Comparison of ENCODE assay signal across 1 cellular context in the genomic region with DNA sequence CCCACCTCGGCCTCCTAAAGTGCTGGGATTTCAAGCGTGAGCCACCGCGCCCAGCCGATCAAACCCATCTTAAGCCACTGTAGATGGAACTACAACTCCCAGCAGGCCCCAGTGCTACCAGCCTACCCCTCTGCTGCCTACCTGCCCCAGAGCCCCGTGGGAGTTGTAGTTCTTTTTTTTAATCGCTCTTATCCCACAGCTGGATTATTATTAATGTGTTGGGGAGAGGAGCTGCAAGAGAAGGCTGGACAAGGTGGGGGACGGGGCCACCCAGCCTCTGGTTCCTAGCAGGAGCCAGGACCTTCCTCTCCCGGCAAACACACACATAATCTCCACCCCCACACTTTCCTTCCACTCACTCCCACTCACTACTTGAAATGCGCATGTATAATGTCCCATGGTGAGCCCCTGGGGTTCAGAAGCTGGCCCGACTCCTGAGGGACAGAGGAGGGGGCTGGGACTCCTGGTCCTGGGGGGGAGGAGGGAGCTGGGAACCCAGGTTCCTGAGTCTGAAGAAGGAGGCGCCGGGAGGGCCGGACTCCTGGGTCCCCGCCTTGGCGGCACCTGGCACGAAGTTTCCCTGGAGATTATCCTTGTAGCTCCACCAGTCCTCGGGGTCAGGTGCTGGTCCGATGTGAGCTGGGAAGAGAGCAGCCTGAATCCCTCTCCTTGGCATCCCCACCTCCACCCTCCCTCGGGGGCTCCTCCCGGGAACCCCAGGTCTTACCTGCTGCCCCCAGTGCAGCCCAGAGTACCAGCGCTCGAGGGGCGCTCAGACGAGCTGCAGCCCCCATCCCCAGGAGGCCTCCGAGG.
A peak's percentile ranks its signal among the peaks of the same experiment; 100 is the strongest.
TF ChIP-seq lines count a peak whose summit lies in the region.

No MANE protein-coding gene starts in this region.

TF ChIP-seq in HepG2, 621 proteins besides CTCF, POLR2A, EP300 and RAD21 (continued from another document and continues in another):
- TF ChIP-seq, protein P1, sequence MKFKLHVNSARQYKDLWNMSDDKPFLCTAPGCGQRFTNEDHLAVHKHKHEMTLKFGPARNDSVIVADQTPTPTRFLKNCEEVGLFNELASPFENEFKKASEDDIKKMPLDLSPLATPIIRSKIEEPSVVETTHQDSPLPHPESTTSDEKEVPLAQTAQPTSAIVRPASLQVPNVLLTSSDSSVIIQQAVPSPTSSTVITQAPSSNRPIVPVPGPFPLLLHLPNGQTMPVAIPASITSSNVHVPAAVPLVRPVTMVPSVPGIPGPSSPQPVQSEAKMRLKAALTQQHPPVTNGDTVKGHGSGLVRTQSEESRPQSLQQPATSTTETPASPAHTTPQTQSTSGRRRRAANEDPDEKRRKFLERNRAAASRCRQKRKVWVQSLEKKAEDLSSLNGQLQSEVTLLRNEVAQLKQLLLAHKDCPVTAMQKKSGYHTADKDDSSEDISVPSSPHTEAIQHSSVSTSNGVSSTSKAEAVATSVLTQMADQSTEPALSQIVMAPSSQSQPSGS (CRISPR knock-in tag; IDR thresholded peaks at IDR 0.05): no peak
- TF ChIP-seq ZNF558 (CRISPR knock-in tag; IDR thresholded peaks at IDR 0.05; ENCODE audit: borderline replicate concordance): no peak
- no peak for TF ChIP-seq IKZF1 (IDR thresholded peaks at IDR 0.05)
- no peak for TF ChIP-seq TAF15 (IDR thresholded peaks at IDR 0.05; ENCODE audit: low read depth, low read length, poor library complexity, severe bottlenecking)
- TF ChIP-seq KDM4B (CRISPR knock-in tag; IDR thresholded peaks at IDR 0.05): no peak
- no peak for TF ChIP-seq ZBTB25 (CRISPR knock-in tag; IDR thresholded peaks at IDR 0.05)
- TF ChIP-seq PRPF4 (IDR thresholded peaks at IDR 0.05; ENCODE audit: low read depth, low read length, poor library complexity, severe bottlenecking): no peak
- no peak for TF ChIP-seq ZNF569 (CRISPR knock-in tag; IDR thresholded peaks at IDR 0.05; ENCODE audit: borderline replicate concordance)
- no peak for TF ChIP-seq ATF5 (CRISPR knock-in tag; IDR thresholded peaks at IDR 0.05; ENCODE audit: low read depth)
- no peak for TF ChIP-seq ZNF17 (CRISPR knock-in tag; IDR thresholded peaks at IDR 0.05)
- no peak for TF ChIP-seq SRSF1 (optimal IDR thresholded peaks at IDR 0.05; ENCODE audit: low read depth, low read length)
- no peak for TF ChIP-seq GPN1 (CRISPR knock-in tag; IDR thresholded peaks at IDR 0.05; ENCODE audit: borderline replicate concordance)
- TF ChIP-seq ETV5 (CRISPR knock-in tag; IDR thresholded peaks at IDR 0.05; ENCODE audit: borderline replicate concordance): no peak
- TF ChIP-seq ATF7 (IDR thresholded peaks at IDR 0.05): no peak
- no peak for TF ChIP-seq ATF7 (CRISPR knock-in tag; IDR thresholded peaks at IDR 0.05)
- no peak for TF ChIP-seq SIN3B (IDR thresholded peaks at IDR 0.05; ENCODE audit: low read length)
- TF ChIP-seq RAD51 (IDR thresholded peaks at IDR 0.05; ENCODE audit: borderline replicate concordance): no peak
- no peak for TF ChIP-seq ZNF136 (CRISPR knock-in tag; IDR thresholded peaks at IDR 0.05; ENCODE audit: low read depth)
- TF ChIP-seq ZNF367 (CRISPR knock-in tag; IDR thresholded peaks at IDR 0.05; ENCODE audit: borderline replicate concordance): no peak
- TF ChIP-seq, protein P2, sequence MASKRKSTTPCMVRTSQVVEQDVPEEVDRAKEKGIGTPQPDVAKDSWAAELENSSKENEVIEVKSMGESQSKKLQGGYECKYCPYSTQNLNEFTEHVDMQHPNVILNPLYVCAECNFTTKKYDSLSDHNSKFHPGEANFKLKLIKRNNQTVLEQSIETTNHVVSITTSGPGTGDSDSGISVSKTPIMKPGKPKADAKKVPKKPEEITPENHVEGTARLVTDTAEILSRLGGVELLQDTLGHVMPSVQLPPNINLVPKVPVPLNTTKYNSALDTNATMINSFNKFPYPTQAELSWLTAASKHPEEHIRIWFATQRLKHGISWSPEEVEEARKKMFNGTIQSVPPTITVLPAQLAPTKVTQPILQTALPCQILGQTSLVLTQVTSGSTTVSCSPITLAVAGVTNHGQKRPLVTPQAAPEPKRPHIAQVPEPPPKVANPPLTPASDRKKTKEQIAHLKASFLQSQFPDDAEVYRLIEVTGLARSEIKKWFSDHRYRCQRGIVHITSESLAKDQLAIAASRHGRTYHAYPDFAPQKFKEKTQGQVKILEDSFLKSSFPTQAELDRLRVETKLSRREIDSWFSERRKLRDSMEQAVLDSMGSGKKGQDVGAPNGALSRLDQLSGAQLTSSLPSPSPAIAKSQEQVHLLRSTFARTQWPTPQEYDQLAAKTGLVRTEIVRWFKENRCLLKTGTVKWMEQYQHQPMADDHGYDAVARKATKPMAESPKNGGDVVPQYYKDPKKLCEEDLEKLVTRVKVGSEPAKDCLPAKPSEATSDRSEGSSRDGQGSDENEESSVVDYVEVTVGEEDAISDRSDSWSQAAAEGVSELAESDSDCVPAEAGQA (IDR thresholded peaks at IDR 0.05; ENCODE audit: low read depth): no peak
- TF ChIP-seq, protein P2 (CRISPR knock-in tag; IDR thresholded peaks at IDR 0.05; ENCODE audit: borderline replicate concordance): no peak
- no peak for TF ChIP-seq HES4 (CRISPR knock-in tag; IDR thresholded peaks at IDR 0.05; ENCODE audit: borderline replicate concordance)
- no peak for TF ChIP-seq ZNF12 (CRISPR knock-in tag; IDR thresholded peaks at IDR 0.05)
- TF ChIP-seq IRF2 (CRISPR knock-in tag; IDR thresholded peaks at IDR 0.05): 0 out of 2 replicates have a peak, but pooled peaks have one; percentile 49
- no peak for TF ChIP-seq HNF4G (IDR thresholded peaks at IDR 0.05; ENCODE audit: borderline replicate concordance, low read depth, low read length)
- no peak for TF ChIP-seq HNF4G (CRISPR knock-in tag; IDR thresholded peaks at IDR 0.05; ENCODE audit: borderline replicate concordance, low read depth)
- TF ChIP-seq ZFP62 (CRISPR knock-in tag; IDR thresholded peaks at IDR 0.05): 0 out of 2 replicates have a peak, but pooled peaks have one; percentile 89
- TF ChIP-seq RORA (CRISPR knock-in tag; IDR thresholded peaks at IDR 0.05): no peak
- no peak for TF ChIP-seq THYN1 (CRISPR knock-in tag; IDR thresholded peaks at IDR 0.05; ENCODE audit: borderline replicate concordance, low read depth)
- no peak for TF ChIP-seq TRIM24 (CRISPR knock-in tag; IDR thresholded peaks at IDR 0.05)
- TF ChIP-seq ZNF530 (CRISPR knock-in tag; IDR thresholded peaks at IDR 0.05; ENCODE audit: low read depth): no peak
- TF ChIP-seq RARG (CRISPR knock-in tag; IDR thresholded peaks at IDR 0.05; ENCODE audit: low read depth): no peak
- no peak for TF ChIP-seq ZNF407 (CRISPR knock-in tag; IDR thresholded peaks at IDR 0.05; ENCODE audit: not compliant biosample characterization)
- no peak for TF ChIP-seq TEAD3 (CRISPR knock-in tag; optimal IDR thresholded peaks at IDR 0.05; ENCODE audit: borderline replicate concordance)
- TF ChIP-seq, protein P3, sequence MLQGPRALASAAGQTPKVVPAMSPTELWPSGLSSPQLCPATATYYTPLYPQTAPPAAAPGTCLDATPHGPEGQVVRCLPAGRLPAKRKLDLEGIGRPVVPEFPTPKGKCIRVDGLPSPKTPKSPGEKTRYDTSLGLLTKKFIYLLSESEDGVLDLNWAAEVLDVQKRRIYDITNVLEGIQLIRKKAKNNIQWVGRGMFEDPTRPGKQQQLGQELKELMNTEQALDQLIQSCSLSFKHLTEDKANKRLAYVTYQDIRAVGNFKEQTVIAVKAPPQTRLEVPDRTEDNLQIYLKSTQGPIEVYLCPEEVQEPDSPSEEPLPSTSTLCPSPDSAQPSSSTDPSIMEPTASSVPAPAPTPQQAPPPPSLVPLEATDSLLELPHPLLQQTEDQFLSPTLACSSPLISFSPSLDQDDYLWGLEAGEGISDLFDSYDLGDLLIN (CRISPR knock-in tag; IDR thresholded peaks at IDR 0.05; ENCODE audit: borderline replicate concordance): peak; percentile 61; the same call in 1 of the 2 replicates
- no peak for TF ChIP-seq ISX (CRISPR knock-in tag; conservative IDR thresholded peaks at IDR 0.05)
- no peak for TF ChIP-seq ZNF251 (CRISPR knock-in tag; IDR thresholded peaks at IDR 0.05)
- no peak for TF ChIP-seq PHF20 (CRISPR knock-in tag; IDR thresholded peaks at IDR 0.05)
- TF ChIP-seq HMG20B (CRISPR knock-in tag; conservative IDR thresholded peaks at IDR 0.05): no peak
